14 cellular contexts compared by ENCODE assay signal in the genomic region with DNA sequence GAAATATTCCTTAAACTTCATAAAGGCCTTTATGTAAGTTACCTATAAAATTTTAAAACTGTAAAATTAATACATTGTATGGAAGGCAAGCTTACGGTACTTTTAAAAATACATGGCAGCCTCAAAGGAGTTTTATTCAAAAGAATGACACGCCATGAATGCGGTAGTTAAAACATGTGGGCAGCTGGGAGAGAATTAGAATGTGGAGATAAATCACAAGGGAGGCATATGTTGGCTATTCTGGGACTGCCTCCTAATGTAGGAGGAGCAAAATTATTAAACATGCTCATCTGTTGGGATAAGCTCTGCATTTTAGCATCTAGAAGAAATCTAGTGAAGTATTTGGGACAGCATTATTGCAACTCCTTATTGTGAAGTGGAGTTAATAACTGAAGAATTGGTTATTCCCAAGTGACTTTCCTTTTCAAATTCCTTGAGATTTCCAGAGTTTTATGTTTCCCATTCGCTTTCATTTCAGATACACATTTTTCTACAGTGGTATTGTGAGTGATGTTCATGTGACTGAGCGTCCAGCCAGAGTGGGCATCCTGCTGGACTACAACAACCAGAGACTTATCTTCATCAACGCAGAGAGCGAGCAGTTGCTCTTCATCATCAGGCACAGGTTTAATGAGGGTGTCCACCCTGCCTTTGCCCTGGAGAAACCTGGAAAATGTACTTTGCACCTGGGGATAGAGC.
DNase-seq lines count a peak whose midpoint lies in the region; TF ChIP-seq lines count a peak whose summit lies in the region.
"Had no signal": no experiment of that assay in that cellular context is flagged by ENCODE, and none has a peak within 500 bp of the region (broad histone marks: within the 10 kb centered on the region; RNA-seq: fewer than 3 reads in every experiment).

No MANE protein-coding gene starts in this region.

- H3K36me3 Mint-ChIP-seq in neural crest cell (ENCODE audit: low read depth) = peaks cover 3% of the 10 kb centered on the region
- H3K36me3 Mint-ChIP-seq: CD8-positive, alpha-beta T cell had no signal

- H3K9me3 ChIP-seq in esophagus muscularis mucosa (no peaks in the 10 kb centered on the region), skeletal muscle tissue (ENCODE audit: control insufficient read depth in 3 of 3, low read length in 3 of 3) (no peaks in the 10 kb centered on the region)
- H3K9me3 ChIP-seq: A549, Caco-2 had no signal

- intact Hi-C loops in esophagus muscularis mucosa (cut with DNase I) = no loop called here

- no peak overlapping the region for H3K9ac ChIP-seq in skeletal muscle tissue (ENCODE audit: low read depth in 1 of 3, low read length in 3 of 3)

- H3K36me3 ChIP-seq in esophagus muscularis mucosa (peaks cover 0 to 62% (median 14%) of the 10 kb centered on the region in 4 donors), skeletal muscle tissue (ENCODE audit: control insufficient read depth in 3 of 3, insufficient read depth in 3 of 3, low read length in 3 of 3) (peaks cover 46 to 60% (median 53%) of the 10 kb centered on the region in 3 donors)

- H3K27me3 ChIP-seq in esophagus muscularis mucosa (no peaks in the 10 kb centered on the region), skeletal muscle tissue (ENCODE audit: control insufficient read depth in 3 of 3, insufficient read depth in 3 of 3, low read length in 3 of 3) (no peaks in the 10 kb centered on the region)

- no peaks in the 10 kb centered on the region for H3K9me3 Mint-ChIP-seq in neural crest cell
- H3K9me3 Mint-ChIP-seq: CD8-positive, alpha-beta T cell; GM23338 had no signal

- no peaks in the 10 kb centered on the region for H3K27me3 Mint-ChIP-seq in neural crest cell (ENCODE audit: low read depth)

- H3K27ac Mint-ChIP-seq in neural crest cell (ENCODE audit: unreplicated experiment) = peak overlapping the region; percentile 65
- H3K27ac Mint-ChIP-seq: CD14-positive monocyte; CD8-positive, alpha-beta T cell; GM23338 had no signal

- TF ChIP-seq POLR2A in esophagus muscularis mucosa (IDR thresholded peaks at IDR 0.05; ENCODE audit: low read depth) (no peak), erythroblast (IDR thresholded peaks at IDR 0.05; ENCODE audit: low read length) (no peak)

- H3K27ac ChIP-seq in esophagus muscularis mucosa (replicated peaks in 1 of 4) (no peak overlapping the region), skeletal muscle tissue (ENCODE audit: low read depth, low read length) (peak overlapping the region; percentile 48)
- H3K27ac ChIP-seq: A549 had no signal

- H3K4me3 Mint-ChIP-seq in neural crest cell = no peak overlapping the region
- H3K4me3 Mint-ChIP-seq: CD14-positive monocyte; CD8-positive, alpha-beta T cell; GM23338 had no signal

- no peak for TF ChIP-seq EP300 in esophagus muscularis mucosa (IDR thresholded peaks at IDR 0.05)

- peak; percentile 11 for DNase-seq in GM03348 (ENCODE audit: low spot score)
- DNase-seq in esophagus muscularis mucosa (ENCODE audit: extremely low spot score) = peak; percentile 45
- no peak for DNase-seq in neural crest cell (ENCODE audit: low read depth, low spot score)
- no peak for DNase-seq in stimulated activated CD4-positive, alpha-beta T cell treated with anti-CD3 and anti-CD28 coated beads, Interleukin-4, amount 100 ng/mL, for 4 hours
- no peak for DNase-seq in erythroblast (lab: John Stamatoyannopoulos, UW)
- DNase-seq in medulla oblongata (ENCODE audit: extremely low spot score) = no peak
- DNase-seq: Caco-2; CD8-positive, alpha-beta T cell; H7 had no signal

- no peak for TF ChIP-seq CTCF in esophagus muscularis mucosa (IDR thresholded peaks at IDR 0.05)
- TF ChIP-seq CTCF in neural crest cell (conservative IDR thresholded peaks at IDR 0.05) = no peak

- H3K4me1 Mint-ChIP-seq in neural crest cell = no peaks in the 10 kb centered on the region

- WGBS in esophagus muscularis mucosa = 96% methylated on average over 7 of the region's 7 CpGs

- H3K4me1 ChIP-seq in esophagus muscularis mucosa (peaks cover 0 to 7% (median 2%) of the 10 kb centered on the region in 4 donors), skeletal muscle tissue (ENCODE audit: control insufficient read depth in 3 of 3, insufficient read depth in 3 of 3, low read length in 3 of 3) (peaks cover 34 to 63% (median 59%) of the 10 kb centered on the region in 3 donors)
- H3K4me1 ChIP-seq: A549, Caco-2 had no signal

- no peak overlapping the region for H3K4me3 ChIP-seq in esophagus muscularis mucosa
- H3K4me3 ChIP-seq in skeletal muscle tissue (ENCODE audit: low read length in 3 of 3) = no peak overlapping the region
- H3K4me3 ChIP-seq: A549, GM12878, GM23338 had no signal

Comparison
In these comparisons a context has a peak if more than half of its experiments do, and no peak if none do; other contexts are left out.
1. DNase-seq: peak in GM03348 (single experiment) and esophagus muscularis mucosa (single experiment); none in neural crest cell (single experiment), stimulated activated CD4-positive, alpha-beta T cell treated with anti-CD3 and anti-CD28 coated beads, Interleukin-4, amount 100 ng/mL, for 4 hours (0 of 2), erythroblast (0 of 2) and medulla oblongata (single experiment).